12 cellular contexts compared by ENCODE assay signal in the genomic region with DNA sequence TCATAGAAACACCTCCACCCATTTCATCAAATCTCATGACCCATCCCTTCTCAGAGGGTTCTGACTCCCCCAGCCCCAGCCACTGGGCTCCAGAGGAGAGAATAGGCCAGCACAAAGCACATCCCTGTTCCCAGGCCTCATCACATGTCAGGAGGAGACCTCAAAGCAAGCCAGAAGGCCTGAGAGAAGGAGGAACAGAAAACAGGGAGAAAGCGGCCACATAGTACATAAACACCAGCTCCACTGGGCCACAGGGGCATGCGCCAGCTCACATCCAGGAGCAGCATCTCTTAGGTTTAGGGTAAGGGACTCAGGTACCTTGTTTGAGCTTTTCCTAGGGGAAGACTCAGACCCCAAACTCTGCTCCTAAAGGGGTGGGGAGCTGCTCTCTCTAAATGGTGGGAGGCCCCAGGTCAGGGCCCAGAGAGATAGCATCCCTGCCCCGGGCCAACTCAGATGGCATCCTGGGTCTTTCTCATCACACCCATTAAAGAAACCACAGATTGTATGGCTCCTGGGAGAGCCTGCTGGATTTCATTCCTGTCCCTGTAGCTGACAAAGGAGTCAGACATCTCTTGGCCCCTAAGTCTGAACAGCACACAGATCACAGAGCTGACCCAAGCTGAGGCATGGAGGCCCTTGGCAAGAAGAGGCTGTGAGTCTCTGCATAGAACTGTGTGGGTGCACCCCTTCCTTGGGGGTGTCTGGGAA. TPM values are rescaled to one million over a fixed set of nuclear protein-coding genes. Genes with fewer than 3 reads are reported as not detected.
DNase-seq lines count a peak whose midpoint lies in the region; ATAC-seq and TF ChIP-seq lines count a peak whose summit lies in the region.
"Had no signal": no experiment of that assay in that cellular context is flagged by ENCODE, and none has a peak within 500 bp of the region (broad histone marks: within the 10 kb centered on the region; RNA-seq: fewer than 3 reads in every experiment).

No MANE protein-coding gene starts in this region.

- H3K9me3 Mint-ChIP-seq in CD4-positive, CD25-positive, alpha-beta regulatory T cell, result no peaks in the 10 kb centered on the region
- H3K9me3 Mint-ChIP-seq in GM23338, result peaks cover 3% of the 10 kb centered on the region; the same call in 2 of the 3 replicates

- peak overlapping the region in 3 of 4 donors; percentile 73 to 88 (median 84) for H3K4me3 Mint-ChIP-seq in CD4-positive, CD25-positive, alpha-beta regulatory T cell
- H3K4me3 Mint-ChIP-seq in GM23338, result peak overlapping the region; percentile 95; the same call in 2 of the 3 replicates

- peaks cover 4% of the 10 kb centered on the region for H3K27me3 ChIP-seq in CD4-positive, CD25-positive, alpha-beta regulatory T cell (ENCODE audit: control insufficient read depth, insufficient read depth, low read length)
- H3K27me3 ChIP-seq in GM23338 (ENCODE audit: insufficient read depth) (peaks cover 35% of the 10 kb centered on the region), osteoblast (ENCODE audit: insufficient read depth, low read length) (peaks cover 25% of the 10 kb centered on the region)

- H3K4me2 ChIP-seq in GM23338, result no peak overlapping the region
- no peak overlapping the region for H3K4me2 ChIP-seq in osteoblast (ENCODE audit: insufficient read depth, low read length)

- peaks cover 0 to 18% (median 9%) of the 10 kb centered on the region in 4 donors for H3K4me1 Mint-ChIP-seq in CD4-positive, CD25-positive, alpha-beta regulatory T cell
- peaks cover 63% of the 10 kb centered on the region for H3K4me1 Mint-ChIP-seq in GM23338

- H3K9me3 ChIP-seq in CD4-positive, CD25-positive, alpha-beta regulatory T cell (ENCODE audit: control insufficient read depth in 2 of 2, low read length in 2 of 2), result no peaks in the 10 kb centered on the region
- no peaks in the 10 kb centered on the region for H3K9me3 ChIP-seq in osteoblast (ENCODE audit: low read depth, low read length)
- H3K9me3 ChIP-seq: thoracic aorta had no signal

- H3K27me3 Mint-ChIP-seq in CD4-positive, CD25-positive, alpha-beta regulatory T cell, result peaks cover 30% of the 10 kb centered on the region
- peaks cover 37% of the 10 kb centered on the region for H3K27me3 Mint-ChIP-seq in GM23338 (ENCODE audit: insufficient read depth, low read depth, poor library complexity)

- DNase-seq in CD4-positive, CD25-positive, alpha-beta regulatory T cell, result no peak
- DNase-seq in GM23338 (ENCODE audit: low spot score), result no peak
- DNase-seq in osteoblast (ENCODE audit: insufficient read length, low spot score, missing footprints), result peak; percentile 66
- no peak for DNase-seq in NCI-H345 treated with DMSO at 0.1 percent for 48 hours (lab: John Stamatoyannopoulos, UW; ENCODE audit: unreplicated experiment)
- no peak for DNase-seq in SIG-M5 (lab: John Stamatoyannopoulos, UW)
- DNase-seq in GM03348 (ENCODE audit: low spot score), result no peak
- no peak for DNase-seq in NCI-H2227 (lab: John Stamatoyannopoulos, UW; ENCODE audit: unreplicated experiment)
- DNase-seq: activated naive CD4-positive, alpha-beta T cell treated with anti-CD3 and anti-CD28 coated beads, Interleukin-2, amount 50 U/mL, for 16 hours; cortex of kidney; NK-92 treated with Interleukin-12 subunit alpha and Interleukin-12 subunit beta, amount 100 ng/mL, for 24 hours had no signal

- H3F3A ChIP-seq in GM23338 (replicated peaks; ENCODE audit: low read depth), result no peaks in the 10 kb centered on the region

- H3K36me3 Mint-ChIP-seq in CD4-positive, CD25-positive, alpha-beta regulatory T cell, result no peaks in the 10 kb centered on the region
- H3K36me3 Mint-ChIP-seq in GM23338 (ENCODE audit: low read depth), result peaks cover 6% of the 10 kb centered on the region

- H2AFZ ChIP-seq in GM23338 (no peak overlapping the region), osteoblast (ENCODE audit: low read length) (no peak overlapping the region)

- H4K20me1 ChIP-seq in GM23338 (replicated peaks; ENCODE audit: insufficient read depth), result peaks cover 8% of the 10 kb centered on the region; the same call in 1 of the 2 replicates
- no peaks in the 10 kb centered on the region for H4K20me1 ChIP-seq in osteoblast (ENCODE audit: insufficient read depth, low read length)

- H3K79me2 ChIP-seq in GM23338 (replicated peaks; ENCODE audit: insufficient read depth), result peaks cover 28% of the 10 kb centered on the region
- H3K79me2 ChIP-seq in osteoblast (ENCODE audit: insufficient read depth, low read length), result no peaks in the 10 kb centered on the region

- peak overlapping the region in 1 of 3 donors; percentile 49 for H3K27ac Mint-ChIP-seq in CD4-positive, CD25-positive, alpha-beta regulatory T cell
- no peak overlapping the region for H3K27ac Mint-ChIP-seq in GM23338

- H3K4me1 ChIP-seq in CD4-positive, CD25-positive, alpha-beta regulatory T cell (ENCODE audit: control insufficient read depth, insufficient read depth, low read length, poor library complexity, severe bottlenecking), result peaks cover 13% of the 10 kb centered on the region
- H3K4me1 ChIP-seq in GM23338 (ENCODE audit: insufficient read depth) (peaks cover 54% of the 10 kb centered on the region), osteoblast (ENCODE audit: insufficient read depth, low read length) (peaks cover 16% of the 10 kb centered on the region)

- no peak overlapping the region for H3K27ac ChIP-seq in CD4-positive, CD25-positive, alpha-beta regulatory T cell (ENCODE audit: insufficient read depth, low read length, poor library complexity, severe bottlenecking)
- H3K27ac ChIP-seq in GM23338 (ENCODE audit: low read depth) (no peak overlapping the region), cingulate gyrus (ENCODE audit: low read depth, low read length) (peak overlapping the region; percentile 29), osteoblast (ENCODE audit: low read depth, low read length) (no peak overlapping the region)

- ATAC-seq in CD4-positive, CD25-positive, alpha-beta regulatory T cell (ENCODE audit: low read depth in 2 of 2), result no peak
- no peak for ATAC-seq in GM23338

- 0 out of 2 replicates have a peak, but pooled peaks cover 3% of the 10 kb centered on the region for H3K9me2 ChIP-seq in GM23338 (ENCODE audit: insufficient read depth)

- H3K4me3 ChIP-seq in CD4-positive, CD25-positive, alpha-beta regulatory T cell (ENCODE audit: low read depth, low read length), result no peak overlapping the region
- H3K4me3 ChIP-seq in GM23338 (no peak overlapping the region), osteoblast (ENCODE audit: insufficient read depth, low read length) (no peak overlapping the region)

- H3K36me3 ChIP-seq in CD4-positive, CD25-positive, alpha-beta regulatory T cell (ENCODE audit: control insufficient read depth, insufficient read depth, low read length), result no peaks in the 10 kb centered on the region
- H3K36me3 ChIP-seq in GM23338 (ENCODE audit: insufficient read depth) (no peaks in the 10 kb centered on the region), osteoblast (ENCODE audit: insufficient read depth, low read length) (no peaks in the 10 kb centered on the region)
- H3K36me3 ChIP-seq: thoracic aorta had no signal

- TF ChIP-seq CTCF in GM23338 (conservative IDR thresholded peaks at IDR 0.05; ENCODE audit: low read depth in 2 of 2) (no peak), osteoblast (IDR thresholded peaks at IDR 0.05; ENCODE audit: extremely low read depth, low read depth, low read length) (no peak)

RNA-seq across cellular contexts. Expression of a gene that starts 2.5 kb away (rescaled TPM):
- 3.3 TPM for total RNA-seq in CD4-positive, CD25-positive, alpha-beta regulatory T cell
- polyA plus RNA-seq in CD4-positive, CD25-positive, alpha-beta regulatory T cell, result 1 to 10 TPM in 2 of 4 donors, under 1 TPM in 2; 0.87 to 2.2 (median 1.3) TPM
- total RNA-seq in GM23338 (2014; rRNA removed; shearing (Covaris generic)), result 15.1 and 15.6 TPM in 2 replicates
- 5.8 and 6.6 TPM in 2 replicates for polyA plus RNA-seq in GM23338 (2016; fragmentation: Nextera tagmentation; extraction: Ambion mirVana)
- total RNA-seq in osteoblast, result 3.3 and 4.1 TPM in 2 replicates

RNA-seq across cellular contexts. Expression of a gene that starts 55.4 kb away (rescaled TPM):
- not detected for total RNA-seq in CD4-positive, CD25-positive, alpha-beta regulatory T cell
- polyA plus RNA-seq in CD4-positive, CD25-positive, alpha-beta regulatory T cell, result 1 to 10 TPM in 3 of 4 donors, under 1 TPM in 1; 0.72 to 1.6 (median 1.2) TPM
- 0.69 and 2.1 TPM in 2 replicates for total RNA-seq in GM23338 (2014; rRNA removed; shearing (Covaris generic))
- polyA plus RNA-seq in GM23338 (2016; fragmentation: Nextera tagmentation; extraction: Ambion mirVana), result 0.66 and 0.73 TPM in 2 replicates
- total RNA-seq in osteoblast, result under 0.01 and 0.29 TPM in 2 replicates

RNA-seq across cellular contexts. Expression of a gene that starts 55.5 kb away (rescaled TPM):
- not detected for total RNA-seq in CD4-positive, CD25-positive, alpha-beta regulatory T cell
- polyA plus RNA-seq in CD4-positive, CD25-positive, alpha-beta regulatory T cell, result not detected
- total RNA-seq in GM23338 (2014; rRNA removed; shearing (Covaris generic)), result not detected in 2 replicates
- not detected in 2 replicates for polyA plus RNA-seq in GM23338 (2016; fragmentation: Nextera tagmentation; extraction: Ambion mirVana)
- total RNA-seq in osteoblast, result 0.29 and 0.36 TPM in 2 replicates
